In the genomic region with DNA sequence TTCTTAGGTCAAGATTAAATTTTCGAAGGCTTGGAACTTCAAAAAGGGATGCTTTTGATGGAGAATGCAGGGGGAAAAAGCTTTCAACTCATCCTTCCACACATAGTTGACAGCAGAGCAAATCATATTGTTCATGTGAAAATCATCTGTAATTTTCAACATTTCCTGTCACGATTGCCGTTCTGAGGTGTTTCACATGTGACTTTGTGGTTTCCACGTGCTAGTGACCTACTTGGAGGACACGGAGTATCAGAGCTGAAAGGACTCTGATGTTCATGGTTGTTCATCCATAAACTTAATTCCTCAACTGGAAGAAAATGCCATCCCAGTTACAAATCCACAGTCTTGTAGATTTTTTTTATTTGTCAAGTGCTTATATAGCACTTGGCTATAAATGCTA, we compare ENCODE assay signal across 26 cellular contexts.
"Had no signal": no experiment of that assay in that cellular context is flagged by ENCODE, and none has a peak within 500 bp of the region (broad histone marks: within the 10 kb centered on the region; RNA-seq: fewer than 3 reads in every experiment).

No MANE protein-coding gene starts in this region.

- H3K27ac ChIP-seq: lower lobe of right lung, pancreas, prostate gland, skin epidermis, stomach, testis, thyroid gland, transverse colon, upper lobe of left lung, vagina had no signal

- H3K27me3 ChIP-seq: pancreas, stomach, testis, thyroid gland, transverse colon, upper lobe of left lung, vagina had no signal

- H3K36me3 ChIP-seq: lower lobe of right lung, pancreas, prostate gland, stomach, thyroid gland, transverse colon, upper lobe of left lung, vagina had no signal

- H3K4me3 ChIP-seq: lower lobe of right lung, pancreas, prostate gland, skin epidermis, stomach, testis, thyroid gland, transverse colon, upper lobe of left lung, vagina had no signal

- DNase-seq: head of caudate nucleus; hippocampal formation; kidney; lower lobe of right lung; mammary epithelial cell; mesenchymal stem cell; naive thymus-derived CD8-positive, alpha-beta T cell; nucleus accumbens; pancreas; posterior cingulate gyrus; stimulated activated CD4-positive, alpha-beta T cell treated with anti-CD3 and anti-CD28 coated beads, Interleukin-12 subunit alpha, Interleukin-12 subunit beta, amount 100 ng/mL, for 4 hours; stimulated activated CD4-positive, alpha-beta T cell treated with anti-CD3 and anti-CD28 coated beads, Interleukin-15, amount 100 ng/mL, for 24 hours; stimulated activated CD4-positive, alpha-beta T cell treated with anti-CD3 and anti-CD28 coated beads, Interleukin-2, amount 100 ng/mL, for 24 hours; stimulated activated CD4-positive, alpha-beta T cell treated with anti-CD3 and anti-CD28 coated beads, Interleukin-4, amount 100 ng/mL, for 1 hour; stimulated activated naive B cell treated with anti-CD40 and anti-IgM and Interleukin-4, amounts not matched to agents 10 μg/mL and 1 μg/mL and 100 μg/mL, for 72 hours; stimulated activated naive CD8-positive, alpha-beta T cell treated with anti-CD3 and anti-CD28 coated beads, Interleukin-15, Interleukin-2, amounts not matched to agents 100 U/mL and 50 U/mL, for 24 hours; stomach; testis; thyroid gland; transverse colon; upper lobe of left lung had no signal

- ATAC-seq: lower lobe of right lung; naive thymus-derived CD8-positive, alpha-beta T cell; pancreas; sciatic nerve; stimulated activated naive B cell treated with anti-CD40 and anti-IgM and Interleukin-4, amounts not matched to agents 10 μg/mL and 1 μg/mL and 100 μg/mL, for 72 hours; stimulated activated naive CD8-positive, alpha-beta T cell treated with anti-CD3 and anti-CD28 coated beads, Interleukin-15, Interleukin-2, amounts not matched to agents 100 U/mL and 50 U/mL, for 24 hours had no signal

- H3K9me3 ChIP-seq: lower lobe of right lung, pancreas, prostate gland, stomach, testis, thyroid gland, transverse colon, upper lobe of left lung, vagina had no signal

- H3K4me1 ChIP-seq: lower lobe of right lung, pancreas, prostate gland, stomach, testis, transverse colon, upper lobe of left lung, vagina had no signal

- FAIRE-seq: islet of Langerhans had no signal
